In genomic region chr18:80223581-80224148, GRCh38 we compare ENCODE assay signal across 23 cellular contexts. TPM values are rescaled to one million over a fixed set of nuclear protein-coding genes. Genes with fewer than 3 reads are reported as not detected.
DNase-seq lines count a peak whose midpoint lies in the region; ATAC-seq, FAIRE-seq and TF ChIP-seq lines count a peak whose summit lies in the region.
"Had no signal": no experiment of that assay in that cellular context is flagged by ENCODE, and none has a peak within 500 bp of the region (broad histone marks: within the 10 kb centered on the region; RNA-seq: fewer than 3 reads in every experiment).

No MANE protein-coding gene starts in this region.

- no peak for FAIRE-seq in keratinocyte (lab: Jason Lieb, UNC)
- FAIRE-seq: A204.1, HepG2, K562 had no signal

- no peak overlapping the region for H2AFZ ChIP-seq in keratinocyte (ENCODE audit: control insufficient read depth, low read length)

- H3K4me3 ChIP-seq in HEK293 (ENCODE audit: low read depth, low read length) (no peak overlapping the region), epithelial cell of esophagus (ENCODE audit: low read length) (no peak overlapping the region), keratinocyte (ENCODE audit: control insufficient read depth in 2 of 3, extremely low read depth in 1 of 3, insufficient read depth in 2 of 3, low read depth in 1 of 3, low read length in 3 of 3) (no peak overlapping the region), vagina (no peak overlapping the region)
- H3K4me3 ChIP-seq: K562, MG63 had no signal

- H4K20me1 ChIP-seq in keratinocyte (ENCODE audit: control insufficient read depth, extremely low read depth, insufficient read depth, low read length): peaks cover 3% of the 10 kb centered on the region

- H3K9me1 ChIP-seq in keratinocyte (ENCODE audit: control insufficient read depth, extremely low read depth, insufficient read depth, low read length): peaks cover 3% of the 10 kb centered on the region

- dilution Hi-C loops in keratinocyte (cut with MboI; ENCODE audit: extremely low pct_ligation_motif_present, low sequenced_read_pairs): no loop called here

- DNase-seq in epithelial cell of esophagus (ENCODE audit: low read depth) (peak; percentile 48), keratinocyte (ENCODE audit: low read depth, low spot score) (no peak), vagina (ENCODE audit: extremely low spot score in 2 of 2) (peak in 1 of 2 donors; percentile 64), D341Med (ENCODE audit: low spot score) (no peak)
- DNase-seq: Calu3; CD8-positive, alpha-beta memory T cell; DMS53; GDM1; H9; MG63; NCI-H1417 treated with DMSO at 0.1 percent for 48 hours; NCI-H187; NCI-H446 treated with DMSO at 0.1 percent for 48 hours; NCI-H526 treated with DMSO at 0.1 percent for 48 hours; SHP77 had no signal

- peaks cover 60% of the 10 kb centered on the region for H3K79me2 ChIP-seq in keratinocyte (ENCODE audit: control insufficient read depth, insufficient read depth, low read length)

- no peak overlapping the region for H3K9ac ChIP-seq in keratinocyte (ENCODE audit: control insufficient read depth, extremely low read depth, insufficient read depth, low read length)

- TF ChIP-seq CTCF in HEK293 (tag by site-specific recombination; IDR thresholded peaks at IDR 0.05) (no peak), epithelial cell of esophagus (IDR thresholded peaks at IDR 0.05; ENCODE audit: insufficient read depth, low read depth, low read length, missing control alignments) (no peak), keratinocyte (optimal IDR thresholded peaks at IDR 0.05 in 1 of 3, IDR thresholded peaks at IDR 0.05 in 1 of 3, conservative IDR thresholded peaks at IDR 0.05 in 1 of 3; ENCODE audit: extremely low read depth in 1 of 3, insufficient read depth in 2 of 3, low read length in 3 of 3) (no peak), vagina (IDR thresholded peaks at IDR 0.05) (no peak)

- H3K4me2 ChIP-seq in keratinocyte (ENCODE audit: control insufficient read depth, extremely low read depth, insufficient read depth, low read depth, low read length): peak overlapping the region; percentile 44

- intact Hi-C loops in vagina (cut with DNase I): no loop called here

- H3K4me1 ChIP-seq in HEK293 (ENCODE audit: control insufficient read depth, insufficient read depth, low read length): peaks cover 7% of the 10 kb centered on the region; the same call in 1 of the 2 replicates
- H3K4me1 ChIP-seq in keratinocyte (ENCODE audit: control insufficient read depth, extremely low read depth, insufficient read depth, low read length): peaks cover 9% of the 10 kb centered on the region
- no peaks in the 10 kb centered on the region for H3K4me1 ChIP-seq in vagina

- POLR2A ChIA-PET in HEK293 (lab: Yijun Ruan, JAX): no interaction called here

- H3K27me3 ChIP-seq in keratinocyte (ENCODE audit: control insufficient read depth, extremely low read depth, insufficient read depth, low read length) (no peaks in the 10 kb centered on the region), vagina (no peaks in the 10 kb centered on the region)
- H3K27me3 ChIP-seq: MG63 had no signal

- ATAC-seq in GM18868 (IDR thresholded peaks at IDR 0.05; ENCODE audit: unreplicated experiment): no peak
- no peak for ATAC-seq in GM19463 (IDR thresholded peaks at IDR 0.05; ENCODE audit: unreplicated experiment)
- ATAC-seq: HepG2, K562 had no signal

- CTCF ChIA-PET in HEK293 (lab: Yijun Ruan, JAX): no interaction called here

- 0 out of 2 replicates have a peak overlapping the region, but pooled peaks have one; percentile 24 for H3K27ac ChIP-seq in HEK293 (ENCODE audit: extremely low read depth, low read depth, low read length)
- no peak overlapping the region for H3K27ac ChIP-seq in keratinocyte (ENCODE audit: control insufficient read depth, insufficient read depth, low read length)
- H3K27ac ChIP-seq in vagina: peak overlapping the region; percentile 27
- H3K27ac ChIP-seq: C4-2B, HL-60 had no signal

- H3K9me3 ChIP-seq in HEK293 (ENCODE audit: control insufficient read depth, insufficient read depth, low read depth, low read length): no peaks in the 10 kb centered on the region; the same call in 1 of the 2 replicates
- H3K9me3 ChIP-seq in keratinocyte (ENCODE audit: control insufficient read depth, low read depth, low read length): no peaks in the 10 kb centered on the region
- no peaks in the 10 kb centered on the region for H3K9me3 ChIP-seq in vagina

- H3K36me3 ChIP-seq in HEK293 (ENCODE audit: control insufficient read depth in 2 of 2, insufficient read depth in 1 of 2, low read length in 2 of 2): no peaks in the 10 kb centered on the region
- peaks cover 0 to 3% of the 10 kb centered on the region in 2 experiments for H3K36me3 ChIP-seq in keratinocyte (ENCODE audit: control insufficient read depth in 2 of 2, extremely low read depth in 1 of 2, insufficient read depth in 2 of 2, low read length in 2 of 2)
- H3K36me3 ChIP-seq in vagina: no peaks in the 10 kb centered on the region
- H3K36me3 ChIP-seq: MG63 had no signal

- no peak for TF ChIP-seq POLR2A in vagina (IDR thresholded peaks at IDR 0.05)

TF ChIP-seq in HEK293, 187 proteins besides CTCF, POLR2A, EP300 and RAD21:
- no peak for TF ChIP-seq ZNF133 (tag by site-specific recombination; IDR thresholded peaks at IDR 0.05)
- no peak for TF ChIP-seq ZNF426 (tag by site-specific recombination; IDR thresholded peaks at IDR 0.05)
- TF ChIP-seq ZNF239 (tag by site-specific recombination; IDR thresholded peaks at IDR 0.05): no peak
- no peak for TF ChIP-seq ZNF600 (tag by site-specific recombination; IDR thresholded peaks at IDR 0.05)
- no peak for TF ChIP-seq ZFP3 (tag by site-specific recombination; IDR thresholded peaks at IDR 0.05; ENCODE audit: low read depth)
- no peak for TF ChIP-seq SCRT2 (tag by site-specific recombination; IDR thresholded peaks at IDR 0.05)
- TF ChIP-seq ZNF560 (tag by site-specific recombination; IDR thresholded peaks at IDR 0.05; ENCODE audit: borderline replicate concordance): no peak

RNA-seq across cellular contexts. Expression of gene PARD6G, which starts 23.6 kb away (rescaled TPM):
- polyA plus RNA-seq in keratinocyte: 19.4 to 23.6 TPM (median 21.3 TPM) in 3 replicates
- polyA plus RNA-seq in keratinocyte (2011; ENCODE audit: low read depth): 17.0 TPM
- 21.9 and 22.9 TPM in 2 replicates for polyA plus RNA-seq in keratinocyte (2011; cell fraction: cytosol; rRNA removed)
- polyA plus RNA-seq in keratinocyte (2011; cell fraction: nucleus; rRNA removed): 19.2 and 19.3 TPM in 2 replicates
- polyA plus RNA-seq in keratinocyte (2012; ENCODE audit: low replicate concordance): 25.1 and 27.2 TPM in 2 replicates
- 18.2 to 23.0 TPM (median 20.7 TPM) in 3 replicates for polyA minus RNA-seq in keratinocyte
- 42.4 TPM for polyA minus RNA-seq in keratinocyte (2011; cell fraction: cytosol; rRNA and poly(A)+ RNA removed)
- polyA minus RNA-seq in keratinocyte (2011; cell fraction: nucleus; rRNA and poly(A)+ RNA removed): 16.9 and 23.3 TPM in 2 replicates
- 32.7 TPM for total RNA-seq in vagina
